In genomic region chr19:20256606-20257005, GRCh38 we compare ENCODE assay signal across 1 cellular context.
TF ChIP-seq lines count a peak whose summit lies in the region.

No MANE protein-coding gene starts in this region.

TF ChIP-seq in H1, 55 proteins besides CTCF, POLR2A, EP300 and RAD21:
- TF ChIP-seq EGR1 (IDR thresholded peaks at IDR 0.05; ENCODE audit: borderline replicate concordance, low read depth, low read length) (no peak), RBBP5 (IDR thresholded peaks at IDR 0.05; ENCODE audit: borderline replicate concordance, low read depth, low read length) (no peak), SP4 (IDR thresholded peaks at IDR 0.05; ENCODE audit: low read length) (no peak), SIRT6 (IDR thresholded peaks at IDR 0.05; ENCODE audit: low read length) (no peak), TEAD4 (IDR thresholded peaks at IDR 0.05; ENCODE audit: low read depth, low read length) (no peak), USF2 (IDR thresholded peaks at IDR 0.05; ENCODE audit: low read length) (no peak), TAF1 (IDR thresholded peaks at IDR 0.05; ENCODE audit: low read depth, low read length) (no peak), SRF (IDR thresholded peaks at IDR 0.05; ENCODE audit: low read depth, low read length) (no peak), KDM1A (IDR thresholded peaks at IDR 0.05; ENCODE audit: borderline replicate concordance, low read length) (no peak), POLR2AphosphoS5 (IDR thresholded peaks at IDR 0.05; ENCODE audit: low read depth, low read length) (no peak)
